19 cellular contexts compared by ENCODE assay signal in genomic region chr6:136087986-136088385, GRCh38.
"Had no signal": no experiment of that assay in that cellular context is flagged by ENCODE, and none has a peak within 500 bp of the region (broad histone marks: within the 10 kb centered on the region; RNA-seq: fewer than 3 reads in every experiment).

No MANE protein-coding gene starts in this region.

- H3K9ac ChIP-seq: parathyroid adenoma had no signal

- H3K27me3 ChIP-seq: gastroesophageal sphincter, hepatocyte, thyroid gland, uterus had no signal

- H3K4me3 Mint-ChIP-seq: activated naive CD8-positive, alpha-beta T cell treated with anti-CD3 and anti-CD28 coated beads, Interleukin-2, amount 10 ng/mL, durations not matched to agents 7 days and 5 days; mesothelial cell of epicardium; stimulated activated naive B cell treated with anti-CD40 and anti-IgM and Interleukin-4, amounts not matched to agents 10 μg/mL and 1 μg/mL and 100 μg/mL, for 72 hours; T-helper 17 cell; WTC11 had no signal

- H3K4me1 ChIP-seq: thyroid gland, uterus had no signal

- H3K27ac Mint-ChIP-seq: activated naive CD8-positive, alpha-beta T cell treated with anti-CD3 and anti-CD28 coated beads, Interleukin-2, amount 10 ng/mL, durations not matched to agents 7 days and 5 days; mesothelial cell of epicardium; stimulated activated naive B cell treated with anti-CD40 and anti-IgM and Interleukin-4, amounts not matched to agents 10 μg/mL and 1 μg/mL and 100 μg/mL, for 72 hours; T-helper 17 cell; WTC11 had no signal

- H3K9me3 ChIP-seq: gastroesophageal sphincter, thyroid gland, uterus had no signal

- H2AFZ ChIP-seq: hepatocyte, parathyroid adenoma had no signal

- H3K4me1 Mint-ChIP-seq: activated naive CD8-positive, alpha-beta T cell treated with anti-CD3 and anti-CD28 coated beads, Interleukin-2, amount 10 ng/mL, durations not matched to agents 7 days and 5 days; stimulated activated naive B cell treated with anti-CD40 and anti-IgM and Interleukin-4, amounts not matched to agents 10 μg/mL and 1 μg/mL and 100 μg/mL, for 72 hours; T-helper 17 cell; WTC11 had no signal

- H3K4me3 ChIP-seq: gastroesophageal sphincter, hepatocyte, thyroid gland, uterus had no signal

- H3K79me2 ChIP-seq: hepatocyte had no signal

- DNase-seq: activated CD4-positive, alpha-beta T cell treated with anti-CD3 and anti-CD28 coated beads for 48 hours; activated CD8-positive, alpha-beta memory T cell treated with anti-CD3 and anti-CD28 coated beads, Interleukin-2, amount 50 U/mL, for 48 hours; activated gamma-delta T cell treated with Interleukin-2 at 50 U/mL for 16 hours; activated naive CD8-positive, alpha-beta T cell treated with anti-CD3 and anti-CD28 coated beads, Interleukin-2, amount 10 ng/mL, durations not matched to agents 7 days and 5 days; anterior cingulate cortex; stimulated activated CD4-positive, alpha-beta T cell treated with anti-CD3 and anti-CD28 coated beads, Interleukin-15, amount 100 ng/mL, for 24 hours; stimulated activated CD4-positive, alpha-beta T cell treated with anti-CD3 and anti-CD28 coated beads, Interleukin-4, amount 100 ng/mL, for 1 hour; stimulated activated naive B cell treated with anti-CD40 and anti-IgM and Interleukin-4, amounts not matched to agents 10 μg/mL and 1 μg/mL and 100 μg/mL, for 72 hours; T-helper 17 cell; thyroid gland; uterus had no signal

- H3K27ac ChIP-seq: epithelial cell of prostate, gastroesophageal sphincter, hepatocyte, parathyroid adenoma, thyroid gland, uterus had no signal

- H3K4me2 ChIP-seq: hepatocyte had no signal

- H3K36me3 Mint-ChIP-seq: activated naive CD8-positive, alpha-beta T cell treated with anti-CD3 and anti-CD28 coated beads, Interleukin-2, amount 10 ng/mL, durations not matched to agents 7 days and 5 days; WTC11 had no signal

- FAIRE-seq: bronchial epithelial cell, keratinocyte had no signal

- H3K27me3 Mint-ChIP-seq: stimulated activated naive B cell treated with anti-CD40 and anti-IgM and Interleukin-4, amounts not matched to agents 10 μg/mL and 1 μg/mL and 100 μg/mL, for 72 hours had no signal

- H3K9me3 Mint-ChIP-seq: mesothelial cell of epicardium; stimulated activated naive B cell treated with anti-CD40 and anti-IgM and Interleukin-4, amounts not matched to agents 10 μg/mL and 1 μg/mL and 100 μg/mL, for 72 hours; WTC11 had no signal

- H3K36me3 ChIP-seq: gastroesophageal sphincter, thyroid gland, uterus had no signal
